Comparison of ENCODE assay signal across 8 cellular contexts in the genomic region with DNA sequence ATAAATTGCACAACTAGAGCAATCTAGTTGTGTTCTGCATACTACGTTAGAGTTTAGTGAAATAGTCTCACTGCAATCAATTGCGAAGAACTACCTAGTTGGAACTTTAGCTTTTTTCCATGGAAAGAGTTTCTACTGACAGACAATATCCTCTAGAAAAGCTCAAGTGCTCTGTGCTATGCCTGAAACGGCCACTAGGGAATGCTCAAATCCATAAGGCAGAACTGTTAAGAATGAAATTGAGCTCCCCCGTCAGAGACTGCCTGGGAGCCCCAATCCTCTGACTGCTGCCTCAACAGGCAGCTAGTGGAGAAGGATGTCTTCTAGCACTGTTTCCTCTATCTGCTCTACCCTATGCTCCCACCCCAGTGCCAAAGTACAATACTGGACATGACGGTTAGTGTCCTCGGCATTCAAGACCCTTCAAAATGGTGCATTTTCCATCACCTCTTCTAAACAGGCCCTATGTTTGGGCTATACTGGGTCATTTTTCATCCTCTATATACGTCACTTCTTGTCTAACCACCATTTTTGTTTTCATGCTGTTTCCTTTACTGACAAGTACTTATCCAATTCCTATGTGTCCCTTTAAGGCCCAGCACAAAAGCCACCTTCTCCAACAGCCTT. TPM values are rescaled to one million over a fixed set of nuclear protein-coding genes. Genes with fewer than 3 reads are reported as not detected.
DNase-seq lines count a peak whose midpoint lies in the region; ATAC-seq and TF ChIP-seq lines count a peak whose summit lies in the region.

No MANE protein-coding gene starts in this region.

- peak; percentile 37 for TF ChIP-seq CTCF in RWPE1 (conservative IDR thresholded peaks at IDR 0.05; ENCODE audit: low read depth)
- TF ChIP-seq CTCF in heart left ventricle (IDR thresholded peaks at IDR 0.05) = peak; percentile 57 to 79 (median 70)
- TF ChIP-seq CTCF in sigmoid colon (IDR thresholded peaks at IDR 0.05) = peak; percentile 28 to 63 (median 28)

- POLR2A ChIA-PET in RWPE1 (lab: Yijun Ruan, JAX; ENCODE audit: low non-redundant PET) = interaction anchor here (0.5 kb wide), 1 partner anchor 125 kb away, joined by 3 read pairs; no protein-coding TSS in a partner anchor

- H3K9me3 ChIP-seq in heart left ventricle (no peaks in the 10 kb centered on the region), sigmoid colon (no peaks in the 10 kb centered on the region)

- H3K4me1 ChIP-seq in heart left ventricle (no peaks in the 10 kb centered on the region), sigmoid colon (no peaks in the 10 kb centered on the region)

- TF ChIP-seq EP300 in sigmoid colon (IDR thresholded peaks at IDR 0.05) = no peak

- no peaks in the 10 kb centered on the region for H3K9me3 Mint-ChIP-seq in activated naive CD4-positive, alpha-beta T cell treated with anti-CD3 and anti-CD28 coated beads for 36 hours

- H3K4me3 ChIP-seq in heart left ventricle (no peak overlapping the region), sigmoid colon (no peak overlapping the region)

- intact Hi-C loops in activated naive CD4-positive, alpha-beta T cell treated with anti-CD3 and anti-CD28 coated beads for 36 hours (cut with micrococcal nuclease) = loop anchor here (1.0 to 5.0 kb wide), 5 partner anchors 70 to 521 kb away; partner anchors contain the start of genes RAP2C and STK26
- intact Hi-C loops in heart left ventricle (cut with DNase I) (loop anchor here (5.0 to 10.0 kb wide), 7 partner anchors 122 to 540 kb away; partner anchors contain the start of gene RAP2C (in 5 of the 10)), sigmoid colon (cut with DNase I) (loop anchor here (5.0 to 10.0 kb wide), 2 partner anchors 125 to 542 kb away; partner anchors contain the start of gene RAP2C)

- TF ChIP-seq POLR2A in heart left ventricle (IDR thresholded peaks at IDR 0.05) (no peak), sigmoid colon (IDR thresholded peaks at IDR 0.05) (no peak)

- H3K27me3 Mint-ChIP-seq in activated naive CD4-positive, alpha-beta T cell treated with anti-CD3 and anti-CD28 coated beads for 36 hours (ENCODE audit: low read depth) = no peaks in the 10 kb centered on the region

- H3K27ac ChIP-seq in RWPE1 (no peak overlapping the region), heart left ventricle (no peak overlapping the region), sigmoid colon (no peak overlapping the region)

- H3K36me3 Mint-ChIP-seq in activated naive CD4-positive, alpha-beta T cell treated with anti-CD3 and anti-CD28 coated beads for 36 hours (ENCODE audit: low read depth) = no peaks in the 10 kb centered on the region

- H3K27ac Mint-ChIP-seq in activated naive CD4-positive, alpha-beta T cell treated with anti-CD3 and anti-CD28 coated beads for 36 hours = no peak overlapping the region

- no peaks in the 10 kb centered on the region for H3K36me3 ChIP-seq in heart left ventricle
- H3K36me3 ChIP-seq in sigmoid colon = no peaks in the 10 kb centered on the region

- peak; percentile 2 for DNase-seq in DMS114 treated with DMSO at 0.1 percent for 48 hours (lab: John Stamatoyannopoulos, UW; ENCODE audit: unreplicated experiment)
- DNase-seq in KG1 (lab: John Stamatoyannopoulos, UW) = peak; percentile 1
- peak; percentile 30 for DNase-seq in RWPE1 (ENCODE audit: low spot score)
- DNase-seq in activated naive CD4-positive, alpha-beta T cell treated with anti-CD3 and anti-CD28 coated beads for 36 hours = peak; percentile 77
- DNase-seq in heart left ventricle = peak in 4 of 5 donors; percentile 23 to 33 (median 30)
- DNase-seq in sigmoid colon = no peak

- CTCF ChIA-PET in RWPE1 (lab: Yijun Ruan, JAX) = interaction anchor here (0.6 to 1.5 kb wide), 6 partner anchors 13 to 539 kb away, joined by 3 to 6 read pairs (median 4); partner anchors contain the start of gene RAP2C
- CTCF ChIA-PET in activated naive CD4-positive, alpha-beta T cell treated with anti-CD3 and anti-CD28 coated beads for 36 hours (lab: Charles Lee) = interaction anchor here (0.6 to 3.1 kb wide), 20 partner anchors 9 to 1158 kb away, joined by 3 to 27 read pairs (median 3); partner anchors contain the start of gene RAP2C

- H3K4me3 Mint-ChIP-seq in activated naive CD4-positive, alpha-beta T cell treated with anti-CD3 and anti-CD28 coated beads for 36 hours = no peak overlapping the region

- H3K27me3 ChIP-seq in heart left ventricle (peaks cover 0 to 38% (median 0%) of the 10 kb centered on the region in 9 donors), sigmoid colon (no peaks in the 10 kb centered on the region)

- 39 to 47% (median 46%) methylated on average over 7 of the region's 7 CpGs for WGBS in heart left ventricle, 4 donors
- 39 to 53% methylated on average over 7 of the region's 7 CpGs for WGBS in sigmoid colon, 2 donors

- H3K4me1 Mint-ChIP-seq in activated naive CD4-positive, alpha-beta T cell treated with anti-CD3 and anti-CD28 coated beads for 36 hours (ENCODE audit: low read depth) = no peaks in the 10 kb centered on the region

- ATAC-seq in GM21381 (IDR thresholded peaks at IDR 0.05; ENCODE audit: unreplicated experiment) = peak; percentile 88
- ATAC-seq in heart left ventricle = peak in 3 of 4 donors; percentile 55 to 78 (median 67)
- no peak for ATAC-seq in HG03571 (IDR thresholded peaks at IDR 0.05; ENCODE audit: unreplicated experiment)

RNA-seq across cellular contexts. Expression of gene FRMD7, which starts 35.3 kb away (rescaled TPM):
- not detected for total RNA-seq in activated naive CD4-positive, alpha-beta T cell treated with anti-CD3 and anti-CD28 coated beads for 36 hours
- total RNA-seq in heart left ventricle (under 1 TPM in 4 of 9 donors, not detected in 5; 0.12 to 0.66 (median 0.44) TPM), sigmoid colon (under 1 TPM in 1 of 4 donors, not detected in 3; 0.55 TPM)
- polyA plus RNA-seq in heart left ventricle (under 1 TPM in 1 of 2 donors, not detected in 1; 0.04 TPM), sigmoid colon (under 1 TPM in 1 of 3 donors, not detected in 2; under 0.01 TPM)
